ENCODE assay signal across 13 cellular contexts in genomic region chr2:190607657-190608357, GRCh38. TPM values are rescaled to one million over a fixed set of nuclear protein-coding genes. Genes with fewer than 3 reads are reported as not detected.
DNase-seq lines count a peak whose midpoint lies in the region; ATAC-seq and TF ChIP-seq lines count a peak whose summit lies in the region.
"Had no signal": no experiment of that assay in that cellular context is flagged by ENCODE, and none has a peak within 500 bp of the region (broad histone marks: within the 10 kb centered on the region; RNA-seq: fewer than 3 reads in every experiment).

No MANE protein-coding gene starts in this region.

- H3K4me1 ChIP-seq in PC-3 (ENCODE audit: insufficient read depth, low read length) = peaks cover 20% of the 10 kb centered on the region
- H3K4me1 ChIP-seq in osteoblast (ENCODE audit: insufficient read depth, low read length) = peaks cover 24% of the 10 kb centered on the region
- H3K4me1 ChIP-seq in lower lobe of right lung = no peaks in the 10 kb centered on the region
- no peaks in the 10 kb centered on the region for H3K4me1 ChIP-seq in OCI-LY7 (ENCODE audit: insufficient read depth, low read length, poor library complexity, severe bottlenecking)

- H4K20me1 ChIP-seq in PC-3 (ENCODE audit: low read length) (no peaks in the 10 kb centered on the region), osteoblast (ENCODE audit: insufficient read depth, low read length) (no peaks in the 10 kb centered on the region), OCI-LY7 (ENCODE audit: insufficient read depth, low read length) (no peaks in the 10 kb centered on the region)

- H3K9ac ChIP-seq in PC-3 (ENCODE audit: low read length) = peak overlapping the region; percentile 73

- H2AFZ ChIP-seq in PC-3 (ENCODE audit: low read length) (peak overlapping the region; percentile 75), osteoblast (ENCODE audit: low read length) (peak overlapping the region; percentile 52), OCI-LY7 (ENCODE audit: low read length) (no peak overlapping the region)

- H3K9me3 ChIP-seq in PC-3 (ENCODE audit: low read length) = no peaks in the 10 kb centered on the region
- H3K9me3 ChIP-seq in osteoblast (ENCODE audit: low read depth, low read length) = no peaks in the 10 kb centered on the region
- H3K9me3 ChIP-seq in lower lobe of right lung = no peaks in the 10 kb centered on the region
- H3K9me3 ChIP-seq in OCI-LY7 (ENCODE audit: low read length) = 0 out of 2 replicates have a peak, but pooled peaks cover 8% of the 10 kb centered on the region

- H3K4me2 ChIP-seq in PC-3 (ENCODE audit: low read length) (peak overlapping the region; percentile 79), osteoblast (ENCODE audit: insufficient read depth, low read length) (peak overlapping the region; percentile 76), OCI-LY7 (ENCODE audit: low read length) (no peak overlapping the region)

- H3K4me3 ChIP-seq in PC-3 (ENCODE audit: low read length) (peak overlapping the region; percentile 56), choroid plexus epithelial cell (ENCODE audit: low read depth, low read length) (peak overlapping the region; percentile 19), osteoblast (ENCODE audit: insufficient read depth, low read length) (peak overlapping the region; percentile 49), lower lobe of right lung (no peak overlapping the region), OCI-LY7 (ENCODE audit: low read depth, low read length, poor library complexity, severe bottlenecking) (no peak overlapping the region)

- TF ChIP-seq CTCF in PC-3 (conservative IDR thresholded peaks at IDR 0.05; ENCODE audit: low read depth, low read length) (no peak), choroid plexus epithelial cell (conservative IDR thresholded peaks at IDR 0.05; ENCODE audit: low read depth, low read length) (no peak), osteoblast (IDR thresholded peaks at IDR 0.05; ENCODE audit: extremely low read depth, low read depth, low read length) (no peak), lower lobe of right lung (IDR thresholded peaks at IDR 0.05) (no peak), OCI-LY7 (conservative IDR thresholded peaks at IDR 0.05; ENCODE audit: low read length) (no peak)

- peak overlapping the region; percentile 93 for H3K27ac ChIP-seq in PC-3 (ENCODE audit: low read length)
- peak overlapping the region; percentile 92 for H3K27ac ChIP-seq in osteoblast (ENCODE audit: low read depth, low read length)
- no peak overlapping the region for H3K27ac ChIP-seq in lower lobe of right lung
- H3K27ac ChIP-seq in OCI-LY7 (ENCODE audit: low read depth, low read length, poor library complexity, severe bottlenecking) = no peak overlapping the region

- ATAC-seq in PC-3 = peak; percentile 86
- no peak for ATAC-seq in lower lobe of right lung

- H3K36me3 ChIP-seq in PC-3 (ENCODE audit: low read depth, low read length) (no peaks in the 10 kb centered on the region), osteoblast (ENCODE audit: insufficient read depth, low read length) (no peaks in the 10 kb centered on the region), lower lobe of right lung (no peaks in the 10 kb centered on the region), OCI-LY7 (ENCODE audit: insufficient read depth, low read length) (no peaks in the 10 kb centered on the region)

- H3K9me2 ChIP-seq in PC-3 (replicated peaks; ENCODE audit: low read length) (no peaks in the 10 kb centered on the region), OCI-LY7 (ENCODE audit: insufficient read depth, low read length) (no peaks in the 10 kb centered on the region)

- DNase-seq in HCEC 1CT (peak; percentile 81), PC-3 (peak; percentile 84), choroid plexus epithelial cell (ENCODE audit: low read depth) (peak; percentile 78), osteoblast (ENCODE audit: insufficient read length, low spot score, missing footprints) (peak; percentile 3), lower lobe of right lung (no peak), NCI-H774 (lab: John Stamatoyannopoulos, UW) (no peak), SKM-1 treated with dmso at 0.1 percent for 144 hours (lab: John Stamatoyannopoulos, UW; ENCODE audit: unreplicated experiment) (no peak), OCI-LY7 (ENCODE audit: low spot score) (no peak)
- DNase-seq: activated CD8-positive, alpha-beta memory T cell treated with anti-CD3 and anti-CD28 coated beads for 24 hours; CD4-positive, CD25-positive, alpha-beta regulatory T cell; NCI-H1048; NCI-H446 treated with DMSO at 0.1 percent for 48 hours; SHP77 treated with DMSO at 0.1 percent for 48 hours had no signal

- CTCF ChIA-PET in PC-3 (lab: Charles Lee) = no interaction called here
- CTCF ChIA-PET in OCI-LY7 (lab: Charles Lee; ENCODE audit: unreplicated experiment) = no interaction called here

- H3K79me2 ChIP-seq in PC-3 (ENCODE audit: low read length) (no peaks in the 10 kb centered on the region), osteoblast (ENCODE audit: insufficient read depth, low read length) (no peaks in the 10 kb centered on the region), OCI-LY7 (ENCODE audit: insufficient read depth, low read depth, low read length) (no peaks in the 10 kb centered on the region)

- H3K27me3 ChIP-seq in PC-3 (ENCODE audit: low read length) (no peaks in the 10 kb centered on the region), osteoblast (ENCODE audit: insufficient read depth, low read length) (no peaks in the 10 kb centered on the region), lower lobe of right lung (ENCODE audit: low read depth) (no peaks in the 10 kb centered on the region)

- BruUV-seq in PC-3 (replicated peaks; lab: Mats Ljungman, UMichigan) (no TSS peak), OCI-LY7 (replicated peaks; lab: Mats Ljungman, UMichigan) (no TSS peak)

- H3F3A ChIP-seq in PC-3 (ENCODE audit: low read length, unreplicated experiment) = no peaks in the 10 kb centered on the region

- intact Hi-C loops in PC-3 (cut with micrococcal nuclease) = loop anchor here (2.0 to 5.0 kb wide), 2 partner anchors 29 to 39 kb away; partner anchors contain the start of gene NAB1
- intact Hi-C loops in lower lobe of right lung (cut with DNase I) = no loop called here
- intact Hi-C loops in OCI-LY7 (cut with micrococcal nuclease; ENCODE audit: unreplicated experiment) = no loop called here

- POLR2A ChIA-PET in PC-3 (lab: Charles Lee; ENCODE audit: unreplicated experiment) (no interaction called here), OCI-LY7 (lab: Charles Lee) (interaction anchor here (0.6 kb wide), 1 partner anchor 249 kb away, joined by 4 read pairs; no protein-coding TSS in a partner anchor)

RNA-seq across cellular contexts. Expression of gene NAB1, which starts 41.1 kb away (rescaled TPM):
- 23.1 and 23.6 TPM in 2 replicates for total RNA-seq in PC-3 (2014; rRNA removed)
- total RNA-seq in osteoblast = 44.2 TPM in 2 replicates
- total RNA-seq in lower lobe of right lung = 39.9 TPM
- 30.2 and 37.1 TPM in 2 replicates for total RNA-seq in OCI-LY7 (2014; rRNA removed; shearing (Covaris generic))
- 24.5 and 29.1 TPM in 2 replicates for total RNA-seq in OCI-LY7 (2022)

Comparison
In these comparisons a context has a peak if more than half of its experiments do, and no peak if none do; other contexts are left out.
1. DNase-seq: peak in HCEC 1CT (single experiment), PC-3 (single experiment), choroid plexus epithelial cell (single experiment) and osteoblast (single experiment); none in lower lobe of right lung (single experiment), NCI-H774 (single experiment), SKM-1 treated with dmso at 0.1 percent for 144 hours (single experiment) and OCI-LY7 (single experiment).
2. H3K27ac ChIP-seq: peak in PC-3 (single experiment) and osteoblast (single experiment); none in lower lobe of right lung (single experiment) and OCI-LY7 (single experiment).
3. H3K4me3 ChIP-seq: peak in PC-3 (single experiment), choroid plexus epithelial cell (single experiment) and osteoblast (single experiment); none in lower lobe of right lung (single experiment) and OCI-LY7 (single experiment).